1 cellular context compared by ENCODE assay signal in the genomic region with DNA sequence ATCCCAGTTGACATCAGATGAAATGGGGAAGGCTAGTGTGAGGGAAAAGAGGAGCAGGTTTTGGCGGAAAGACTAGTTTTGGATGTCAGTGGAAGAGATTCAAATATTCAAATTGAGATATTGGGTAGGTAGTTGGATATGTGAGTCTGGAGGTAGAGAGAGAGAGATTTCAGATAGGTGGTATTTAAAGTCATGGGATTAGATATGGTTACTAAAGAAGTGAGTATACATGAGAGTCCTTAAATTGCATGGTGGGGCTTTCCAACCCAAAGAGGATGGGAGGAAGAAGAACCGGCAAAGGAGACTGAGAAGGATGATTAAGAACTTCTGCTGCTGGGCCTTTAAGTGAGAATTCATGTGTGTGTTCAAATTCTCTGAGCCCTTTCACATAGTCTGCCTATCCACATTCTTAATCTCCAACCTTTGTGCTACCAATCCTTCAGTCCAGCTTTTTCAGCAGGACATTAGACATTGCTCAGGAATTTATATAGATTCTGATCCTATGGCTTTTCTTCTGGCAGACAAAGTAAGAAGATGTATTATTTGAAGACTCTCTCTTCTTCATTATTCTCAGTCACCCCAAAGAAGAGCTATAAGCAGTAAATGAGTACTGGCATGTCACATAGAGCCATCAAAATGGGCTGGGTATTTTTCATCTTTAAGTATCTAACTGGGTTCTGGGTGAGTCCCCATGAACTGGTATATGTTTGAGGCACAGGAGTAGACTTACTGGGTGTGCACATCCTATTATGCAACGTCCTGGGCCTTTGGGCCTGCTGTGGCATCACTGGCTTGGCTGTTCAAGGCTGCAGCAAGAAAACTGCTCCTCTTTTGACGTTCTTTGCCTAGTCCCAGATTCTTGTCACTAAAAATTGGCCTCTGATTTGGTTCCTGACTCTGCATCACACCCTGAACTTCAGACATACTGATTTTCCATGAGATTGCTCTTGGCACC.
A peak's percentile ranks its signal among the peaks of the same experiment; 100 is the strongest.
TF ChIP-seq lines count a peak whose summit lies in the region.

No MANE protein-coding gene starts in this region.

TF ChIP-seq in K562, 482 proteins besides CTCF, POLR2A, EP300 and RAD21 (continued from another document):
- TF ChIP-seq THRB (CRISPR knock-in tag; conservative IDR thresholded peaks at IDR 0.05) (0 out of 2 replicates have a peak, but pooled peaks have one; percentile 17), PCBP2 (IDR thresholded peaks at IDR 0.05; ENCODE audit: low read depth, low read length, poor library complexity, severe bottlenecking) (no peak), SRSF7 (optimal IDR thresholded peaks at IDR 0.05; ENCODE audit: low read depth, low read length) (no peak), CEBPB (tag; IDR thresholded peaks at IDR 0.05) (peak; percentile 29; the same call in 1 of the 2 replicates), FOSL1 (tag; conservative IDR thresholded peaks at IDR 0.05) (no peak), CEBPG (CRISPR knock-in tag; IDR thresholded peaks at IDR 0.05) (no peak), CEBPG (tag; conservative IDR thresholded peaks at IDR 0.05 in 1 of 2, IDR thresholded peaks at IDR 0.05 in 1 of 2) (peak in 1 of 2 experiments; percentile 26; a peak in 1 of 4 replicates)
